2 cellular contexts compared by ENCODE assay signal in genomic region chr22:19666663-19667593, GRCh38.
TF ChIP-seq lines count a peak whose summit lies in the region.

No MANE protein-coding gene starts in this region.

TF ChIP-seq in SK-N-SH, 30 proteins besides CTCF, POLR2A, EP300 and RAD21:
- TF ChIP-seq FOSL2 (IDR thresholded peaks at IDR 0.05; ENCODE audit: borderline replicate concordance, low read depth) (no peak), TAF1 (IDR thresholded peaks at IDR 0.05; ENCODE audit: borderline replicate concordance, low read depth, low read length) (no peak), SMC3 (IDR thresholded peaks at IDR 0.05; ENCODE audit: low read depth, low read length) (no peak), POLR2AphosphoS5 (IDR thresholded peaks at IDR 0.05; ENCODE audit: low read depth, low read length) (no peak)
TF ChIP-seq in SK-N-SH: peak in this region for 0.

TF ChIP-seq in HepG2, 621 proteins besides CTCF, POLR2A, EP300 and RAD21:
- no peak for TF ChIP-seq ZBTB21 (CRISPR knock-in tag; IDR thresholded peaks at IDR 0.05)
- no peak for TF ChIP-seq ZNF703 (CRISPR knock-in tag; IDR thresholded peaks at IDR 0.05; ENCODE audit: borderline replicate concordance)
- TF ChIP-seq ZNF34 (CRISPR knock-in tag; IDR thresholded peaks at IDR 0.05; ENCODE audit: borderline replicate concordance) = no peak
- TF ChIP-seq ZNF3 (CRISPR knock-in tag; IDR thresholded peaks at IDR 0.05) = no peak
- TF ChIP-seq ZNF749 (CRISPR knock-in tag; IDR thresholded peaks at IDR 0.05; ENCODE audit: borderline replicate concordance) = no peak
- TF ChIP-seq ZBTB1 (CRISPR knock-in tag; IDR thresholded peaks at IDR 0.05; ENCODE audit: borderline replicate concordance) = no peak
- no peak for TF ChIP-seq AGO1 (IDR thresholded peaks at IDR 0.05; ENCODE audit: low read depth, low read length, poor library complexity, severe bottlenecking)
- no peak for TF ChIP-seq NONO (IDR thresholded peaks at IDR 0.05)
- TF ChIP-seq NONO (CRISPR knock-in tag; conservative IDR thresholded peaks at IDR 0.05) = no peak
- no peak for TF ChIP-seq ZNF230 (CRISPR knock-in tag; IDR thresholded peaks at IDR 0.05)
- TF ChIP-seq ZZZ3 (CRISPR knock-in tag; IDR thresholded peaks at IDR 0.05; ENCODE audit: borderline replicate concordance) = no peak
- TF ChIP-seq ZNF672 (CRISPR knock-in tag; IDR thresholded peaks at IDR 0.05) = no peak
- TF ChIP-seq LBX2 (CRISPR knock-in tag; IDR thresholded peaks at IDR 0.05; ENCODE audit: borderline replicate concordance) = no peak
- TF ChIP-seq PAF1 (CRISPR knock-in tag; IDR thresholded peaks at IDR 0.05) = no peak
- TF ChIP-seq MAFK (conservative IDR thresholded peaks at IDR 0.05 in 1 of 2, IDR thresholded peaks at IDR 0.05 in 1 of 2; ENCODE audit: low read length in 2 of 2) = no peak
- TF ChIP-seq PCBP1 (IDR thresholded peaks at IDR 0.05; ENCODE audit: borderline replicate concordance, low read depth, low read length) = no peak
- TF ChIP-seq ELK4 (CRISPR knock-in tag; IDR thresholded peaks at IDR 0.05; ENCODE audit: borderline replicate concordance) = no peak
- TF ChIP-seq SP4 (CRISPR knock-in tag; IDR thresholded peaks at IDR 0.05) = no peak
- TF ChIP-seq NAIF1 (CRISPR knock-in tag; IDR thresholded peaks at IDR 0.05; ENCODE audit: borderline replicate concordance) = no peak
- TF ChIP-seq ZNF567 (CRISPR knock-in tag; IDR thresholded peaks at IDR 0.05; ENCODE audit: borderline replicate concordance) = no peak
- no peak for TF ChIP-seq ZNF784 (CRISPR knock-in tag; IDR thresholded peaks at IDR 0.05; ENCODE audit: borderline replicate concordance)
TF ChIP-seq in HepG2: peak in this region for 0.
